Comparison of ENCODE assay signal across 10 cellular contexts in the genomic region with DNA sequence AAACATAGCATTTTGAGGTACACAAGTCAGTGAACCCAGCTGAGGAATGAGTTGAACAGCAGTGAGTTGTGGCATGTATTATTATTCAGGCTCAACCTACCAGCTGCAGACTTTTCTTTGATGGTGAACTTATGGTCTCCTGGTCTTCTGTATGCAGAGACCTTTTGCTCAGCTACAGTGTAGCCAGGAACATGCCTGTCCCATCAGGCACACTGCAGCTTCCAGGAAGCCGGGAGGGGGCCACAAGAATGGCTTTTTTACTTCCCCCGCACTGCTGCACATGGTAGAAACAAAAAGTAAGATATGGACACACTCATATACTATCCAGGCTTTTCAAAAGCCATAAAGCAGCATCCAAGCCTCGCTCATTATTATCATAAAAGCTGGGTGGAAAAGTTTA.
DNase-seq lines count a peak whose midpoint lies in the region; ATAC-seq and TF ChIP-seq lines count a peak whose summit lies in the region.
"Had no signal": no experiment of that assay in that cellular context is flagged by ENCODE, and none has a peak within 500 bp of the region (broad histone marks: within the 10 kb centered on the region; RNA-seq: fewer than 3 reads in every experiment).

No MANE protein-coding gene starts in this region.

- POLR2A ChIA-PET in activated CD8-positive, alpha-beta T cell treated with anti-CD3 and anti-CD28 coated beads for 36 hours (lab: Charles Lee) = interaction anchor here (0.7 kb wide), 1 partner anchor 37 kb away, joined by 3 read pairs; no protein-coding TSS in a partner anchor

- peak; percentile 9 for ATAC-seq in activated CD8-positive, alpha-beta T cell treated with anti-CD3 and anti-CD28 coated beads for 36 hours
- ATAC-seq in left colon (peak; percentile 2), HG03135 (IDR thresholded peaks at IDR 0.05; ENCODE audit: unreplicated experiment) (no peak)
- ATAC-seq in stimulated activated naive CD8-positive, alpha-beta T cell treated with anti-CD3 and anti-CD28 coated beads, Interleukin-15, amount 100 ng/mL, for 72 hours = no peak
- ATAC-seq: K562 had no signal

- DNase-seq in HFFc6 (no peak), left colon (no peak), hepatic stellate cell (ENCODE audit: low spot score) (no peak), activated gamma-delta T cell treated with Interleukin-2 at 50 U/mL for 16 hours (no peak)
- DNase-seq in activated CD8-positive, alpha-beta T cell treated with anti-CD3 and anti-CD28 coated beads for 36 hours = no peak
- DNase-seq in stimulated activated naive CD8-positive, alpha-beta T cell treated with anti-CD3 and anti-CD28 coated beads, Interleukin-15, amount 100 ng/mL, for 72 hours = no peak
- DNase-seq: NCI-H526 had no signal

- TF ChIP-seq CTCF in HFFc6 (IDR thresholded peaks at IDR 0.05) = no peak
- no peak for TF ChIP-seq CTCF in activated CD8-positive, alpha-beta T cell treated with anti-CD3 and anti-CD28 coated beads for 36 hours (IDR thresholded peaks at IDR 0.05)

- H3K36me3 Mint-ChIP-seq in HFFc6 (ENCODE audit: low read depth) = no peaks in the 10 kb centered on the region
- no peaks in the 10 kb centered on the region for H3K36me3 Mint-ChIP-seq in activated CD8-positive, alpha-beta T cell treated with anti-CD3 and anti-CD28 coated beads for 36 hours (ENCODE audit: low read depth)

- intact Hi-C loops in activated CD8-positive, alpha-beta T cell treated with anti-CD3 and anti-CD28 coated beads for 36 hours (cut with micrococcal nuclease) = no loop called here
- intact Hi-C loops in left colon (cut with DNase I, micrococcal nuclease) = no loop called here

- H3K27me3 Mint-ChIP-seq in HFFc6 (ENCODE audit: insufficient read depth) = no peaks in the 10 kb centered on the region
- H3K27me3 Mint-ChIP-seq in activated CD8-positive, alpha-beta T cell treated with anti-CD3 and anti-CD28 coated beads for 36 hours = no peaks in the 10 kb centered on the region
- H3K27me3 Mint-ChIP-seq in stimulated activated naive CD8-positive, alpha-beta T cell treated with anti-CD3 and anti-CD28 coated beads, Interleukin-15, amount 100 ng/mL, for 72 hours = no peaks in the 10 kb centered on the region

- no peaks in the 10 kb centered on the region for H3K9me3 Mint-ChIP-seq in HFFc6
- no peaks in the 10 kb centered on the region for H3K9me3 Mint-ChIP-seq in activated CD8-positive, alpha-beta T cell treated with anti-CD3 and anti-CD28 coated beads for 36 hours
- no peaks in the 10 kb centered on the region for H3K9me3 Mint-ChIP-seq in stimulated activated naive CD8-positive, alpha-beta T cell treated with anti-CD3 and anti-CD28 coated beads, Interleukin-15, amount 100 ng/mL, for 72 hours
- H3K9me3 Mint-ChIP-seq: central memory CD8-positive, alpha-beta T cell had no signal

- CTCF ChIA-PET in activated CD8-positive, alpha-beta T cell treated with anti-CD3 and anti-CD28 coated beads for 36 hours (lab: Charles Lee) = interaction anchor here (1.4 kb wide), 1 partner anchor 24 kb away, joined by 4 read pairs; no protein-coding TSS in a partner anchor

- peak overlapping the region; percentile 75 for H3K4me3 Mint-ChIP-seq in HFFc6
- peak overlapping the region; percentile 6 for H3K4me3 Mint-ChIP-seq in activated CD8-positive, alpha-beta T cell treated with anti-CD3 and anti-CD28 coated beads for 36 hours
- peak overlapping the region; percentile 64 to 81 for H3K4me3 Mint-ChIP-seq in stimulated activated naive CD8-positive, alpha-beta T cell treated with anti-CD3 and anti-CD28 coated beads, Interleukin-15, amount 100 ng/mL, for 72 hours
- H3K4me3 Mint-ChIP-seq: central memory CD8-positive, alpha-beta T cell had no signal

- peaks cover 80% of the 10 kb centered on the region for H3K4me1 Mint-ChIP-seq in HFFc6 (ENCODE audit: low read depth)
- H3K4me1 Mint-ChIP-seq in activated CD8-positive, alpha-beta T cell treated with anti-CD3 and anti-CD28 coated beads for 36 hours (ENCODE audit: low read depth) = peaks cover 41% of the 10 kb centered on the region
- peaks cover 58% of the 10 kb centered on the region for H3K4me1 Mint-ChIP-seq in stimulated activated naive CD8-positive, alpha-beta T cell treated with anti-CD3 and anti-CD28 coated beads, Interleukin-15, amount 100 ng/mL, for 72 hours

- H3K27ac Mint-ChIP-seq in HFFc6 = peak overlapping the region; percentile 98
- peak overlapping the region; percentile 47 for H3K27ac Mint-ChIP-seq in activated CD8-positive, alpha-beta T cell treated with anti-CD3 and anti-CD28 coated beads for 36 hours
- no peak overlapping the region for H3K27ac Mint-ChIP-seq in stimulated activated naive CD8-positive, alpha-beta T cell treated with anti-CD3 and anti-CD28 coated beads, Interleukin-15, amount 100 ng/mL, for 72 hours

Comparison
In these comparisons a context has a peak if more than half of its experiments do, and no peak if none do; other contexts are left out.
1. H3K27ac Mint-ChIP-seq: peak in HFFc6 (single experiment) and activated CD8-positive, alpha-beta T cell treated with anti-CD3 and anti-CD28 coated beads for 36 hours (single experiment); none in stimulated activated naive CD8-positive, alpha-beta T cell treated with anti-CD3 and anti-CD28 coated beads, Interleukin-15, amount 100 ng/mL, for 72 hours (0 of 2).
2. H3K4me3 Mint-ChIP-seq: peak in every context shown above with its lines; median percentile 75 in HFFc6; 72 in stimulated activated naive CD8-positive, alpha-beta T cell treated with anti-CD3 and anti-CD28 coated beads, Interleukin-15, amount 100 ng/mL, for 72 hours; 6 in activated CD8-positive, alpha-beta T cell treated with anti-CD3 and anti-CD28 coated beads for 36 hours.
3. ATAC-seq: peak in activated CD8-positive, alpha-beta T cell treated with anti-CD3 and anti-CD28 coated beads for 36 hours (single experiment) and left colon (single experiment); none in stimulated activated naive CD8-positive, alpha-beta T cell treated with anti-CD3 and anti-CD28 coated beads, Interleukin-15, amount 100 ng/mL, for 72 hours (single experiment) and HG03135 (single experiment).